Comparison of ENCODE assay signal across 32 cellular contexts in the genomic region with DNA sequence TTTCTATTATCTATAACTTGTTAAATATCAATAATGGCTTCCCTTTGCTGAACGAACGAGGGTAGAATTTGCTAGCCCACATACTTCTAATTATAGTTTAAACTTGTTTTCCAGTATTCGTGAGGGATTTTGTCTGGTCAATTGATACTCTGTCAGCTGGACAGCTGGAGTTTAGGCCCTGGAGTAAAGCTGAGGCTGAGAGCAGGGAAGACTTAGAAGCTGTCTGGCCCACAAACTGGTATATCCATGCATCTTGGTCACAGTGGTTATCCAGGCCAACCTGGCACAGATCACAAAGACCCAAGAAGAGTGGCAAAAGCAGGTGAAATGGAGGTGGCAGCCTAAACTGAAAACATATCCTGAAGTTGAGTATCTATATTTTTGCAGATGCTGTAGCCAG.
"Had no signal": no experiment of that assay in that cellular context is flagged by ENCODE, and none has a peak within 500 bp of the region (broad histone marks: within the 10 kb centered on the region; RNA-seq: fewer than 3 reads in every experiment).

No MANE protein-coding gene starts in this region.

- H3K27me3 Mint-ChIP-seq: activated CD4-positive, alpha-beta memory T cell treated with anti-CD3 and anti-CD28 coated beads, Interleukin-2, amount 10 ng/mL, durations not matched to agents 7 days and 5 days; activated T-cell treated with anti-CD3 and anti-CD28 coated beads, Interleukin-2, amount 50 U/mL, for 24 hours; brain had no signal

- H3K4me3 Mint-ChIP-seq: activated CD4-positive, alpha-beta memory T cell treated with anti-CD3 and anti-CD28 coated beads, Interleukin-2, amount 10 ng/mL, durations not matched to agents 7 days and 5 days; activated CD4-positive, alpha-beta T cell treated with anti-CD3 and anti-CD28 coated beads, Interleukin-2, amount 10 ng/mL, durations not matched to agents 7 days and 5 days; activated naive CD4-positive, alpha-beta T cell treated with anti-CD3 and anti-CD28 coated beads, Interleukin-2, amount 10 ng/mL, durations not matched to agents 7 days and 5 days; activated naive CD8-positive, alpha-beta T cell treated with anti-CD3 and anti-CD28 coated beads, Interleukin-2, amount 10 ng/mL, durations not matched to agents 7 days and 5 days; activated T-cell treated with anti-CD3 and anti-CD28 coated beads, Interleukin-2, amount 50 U/mL, for 24 hours; activated T-cell treated with anti-CD3 and anti-CD28 coated beads, Interleukin-2, amount 50 U/mL, for 72 hours; brain; endodermal cell had no signal

- H3K27me3 ChIP-seq: ascending aorta, breast epithelium, cardiac muscle cell, colonic mucosa, dorsolateral prefrontal cortex, esophagus muscularis mucosa, foreskin keratinocyte, gastrocnemius medialis, heart left ventricle had no signal

- H3K9me3 ChIP-seq: ascending aorta, breast epithelium, colonic mucosa, esophagus muscularis mucosa, gastrocnemius medialis had no signal

- H3K27ac ChIP-seq: ascending aorta, breast epithelium, cardiac muscle cell, colonic mucosa, dorsolateral prefrontal cortex, esophagus muscularis mucosa, foreskin keratinocyte, gastrocnemius medialis, heart left ventricle had no signal

- H3K4me3 ChIP-seq: ascending aorta, breast epithelium, cardiac muscle cell, colonic mucosa, dorsolateral prefrontal cortex, esophagus muscularis mucosa, gastrocnemius medialis, heart left ventricle had no signal

- H3K9me3 Mint-ChIP-seq: activated CD4-positive, alpha-beta memory T cell treated with anti-CD3 and anti-CD28 coated beads, Interleukin-2, amount 10 ng/mL, durations not matched to agents 7 days and 5 days; activated CD4-positive, alpha-beta T cell treated with anti-CD3 and anti-CD28 coated beads, Interleukin-2, amount 10 ng/mL, durations not matched to agents 7 days and 5 days; activated naive CD4-positive, alpha-beta T cell treated with anti-CD3 and anti-CD28 coated beads, Interleukin-2, amount 10 ng/mL, durations not matched to agents 7 days and 5 days; activated naive CD4-positive, alpha-beta T cell treated with anti-CD3 and anti-CD28 coated beads, Interleukin-2, amount 50 U/mL, for 72 hours; activated naive CD8-positive, alpha-beta T cell treated with anti-CD3 and anti-CD28 coated beads, Interleukin-2, amount 10 ng/mL, durations not matched to agents 7 days and 5 days; activated T-cell treated with anti-CD3 and anti-CD28 coated beads, Interleukin-2, amount 50 U/mL, for 24 hours; activated T-cell treated with anti-CD3 and anti-CD28 coated beads, Interleukin-2, amount 50 U/mL, for 72 hours had no signal

- H3K36me3 ChIP-seq: breast epithelium, colonic mucosa, gastrocnemius medialis had no signal

- H3K36me3 Mint-ChIP-seq: activated naive CD4-positive, alpha-beta T cell treated with anti-CD3 and anti-CD28 coated beads, Interleukin-2, amount 10 ng/mL, durations not matched to agents 7 days and 5 days; activated naive CD8-positive, alpha-beta T cell treated with anti-CD3 and anti-CD28 coated beads, Interleukin-2, amount 10 ng/mL, durations not matched to agents 7 days and 5 days had no signal

- DNase-seq: activated CD4-positive, alpha-beta memory T cell treated with anti-CD3 and anti-CD28 coated beads, Interleukin-2, amount 10 ng/mL, durations not matched to agents 7 days and 5 days; activated CD4-positive, alpha-beta T cell treated with anti-CD3 and anti-CD28 coated beads for 1 hour; activated CD4-positive, alpha-beta T cell treated with anti-CD3 and anti-CD28 coated beads for 4 hours; activated CD4-positive, alpha-beta T cell treated with anti-CD3 and anti-CD28 coated beads, Interleukin-2, amount 10 ng/mL, durations not matched to agents 7 days and 5 days; activated CD4-positive, alpha-beta T cell treated with anti-CD3 and anti-CD28 coated beads, Interleukin-2, amount 50 U/mL, for 4 hours; activated CD4-positive, CD25-positive, alpha-beta regulatory T cell; activated CD8-positive, alpha-beta memory T cell treated with anti-CD3 and anti-CD28 coated beads, Interleukin-2, amount 50 U/mL, for 48 hours; activated gamma-delta T cell; activated naive CD4-positive, alpha-beta T cell; activated naive CD4-positive, alpha-beta T cell treated with anti-CD3 and anti-CD28 coated beads, Interleukin-2, amount 10 ng/mL, durations not matched to agents 7 days and 5 days; activated naive CD8-positive, alpha-beta T cell treated with anti-CD3 and anti-CD28 coated beads, Interleukin-2, amount 10 ng/mL, durations not matched to agents 7 days and 5 days; activated T-cell treated with anti-CD3 and anti-CD28 coated beads for 4 hours; activated T-cell treated with anti-CD3 and anti-CD28 coated beads, Interleukin-2, amount 50 U/mL, for 24 hours; activated T-cell treated with anti-CD3 and anti-CD28 coated beads, Interleukin-2, amount 50 U/mL, for 72 hours; central memory CD4-positive, alpha-beta T cell; cerebellar nuclear complex; colonic mucosa; dorsolateral prefrontal cortex; effector memory CD4-positive, alpha-beta T cell; endodermal cell; foreskin keratinocyte; gastrocnemius medialis; glutamatergic neuron; heart left ventricle; T-helper 1 cell; T-helper 2 cell had no signal

- ATAC-seq: activated naive CD4-positive, alpha-beta T cell treated with anti-CD3 and anti-CD28 coated beads, Interleukin-2, amount 50 U/mL, for 72 hours; activated T-cell treated with anti-CD3 and anti-CD28 coated beads, Interleukin-2, amount 50 U/mL, for 72 hours; foreskin keratinocyte; gastrocnemius medialis; heart left ventricle had no signal

- H3K27ac Mint-ChIP-seq: activated CD4-positive, alpha-beta memory T cell treated with anti-CD3 and anti-CD28 coated beads, Interleukin-2, amount 10 ng/mL, durations not matched to agents 7 days and 5 days; activated CD4-positive, alpha-beta T cell treated with anti-CD3 and anti-CD28 coated beads, Interleukin-2, amount 10 ng/mL, durations not matched to agents 7 days and 5 days; activated naive CD4-positive, alpha-beta T cell treated with anti-CD3 and anti-CD28 coated beads, Interleukin-2, amount 10 ng/mL, durations not matched to agents 7 days and 5 days; activated naive CD4-positive, alpha-beta T cell treated with anti-CD3 and anti-CD28 coated beads, Interleukin-2, amount 50 U/mL, for 72 hours; activated naive CD8-positive, alpha-beta T cell treated with anti-CD3 and anti-CD28 coated beads, Interleukin-2, amount 10 ng/mL, durations not matched to agents 7 days and 5 days; activated T-cell treated with anti-CD3 and anti-CD28 coated beads, Interleukin-2, amount 50 U/mL, for 24 hours; activated T-cell treated with anti-CD3 and anti-CD28 coated beads, Interleukin-2, amount 50 U/mL, for 72 hours; endodermal cell had no signal

- H3K4me1 Mint-ChIP-seq: activated naive CD4-positive, alpha-beta T cell treated with anti-CD3 and anti-CD28 coated beads, Interleukin-2, amount 10 ng/mL, durations not matched to agents 7 days and 5 days had no signal

- H3K4me1 ChIP-seq: ascending aorta, breast epithelium, colonic mucosa had no signal
